In genomic region chr15:67228286-67228685, GRCh38 we compare ENCODE assay signal across 19 cellular contexts.
"Had no signal": no experiment of that assay in that cellular context is flagged by ENCODE, and none has a peak within 500 bp of the region (broad histone marks: within the 10 kb centered on the region; RNA-seq: fewer than 3 reads in every experiment).

No MANE protein-coding gene starts in this region.

- H3K36me3 ChIP-seq: colonic mucosa, thoracic aorta had no signal

- DNase-seq: activated gamma-delta T cell; activated T-cell treated with anti-CD3 and anti-CD28 coated beads, Interleukin-2, amount 50 U/mL, for 48 hours; central memory CD4-positive, alpha-beta T cell; colonic mucosa; hypothalamus; kidney glomerular epithelial cell; left ventricle myocardium superior; mesenchymal stem cell; natural killer cell; sigmoid colon; stimulated activated CD4-positive, alpha-beta T cell treated with anti-CD3 and anti-CD28 coated beads, Interleukin-1b, Interleukin-23, amount 100 ng/mL, for 48 hours had no signal

- H3K4me1 ChIP-seq: colonic mucosa, parathyroid adenoma, sigmoid colon had no signal

- H3K9me3 ChIP-seq: colonic mucosa, neutrophil, sigmoid colon, thoracic aorta had no signal

- H3K9ac ChIP-seq: parathyroid adenoma had no signal

- H3K27ac Mint-ChIP-seq: activated naive CD8-positive, alpha-beta T cell; brain; natural killer cell; stimulated activated effector memory CD8-positive, alpha-beta T cell treated with anti-CD3 and anti-CD28 coated beads, Interleukin-12 subunit alpha, Interleukin-12 subunit beta, amount 100 ng/mL, for 72 hours had no signal

- ATAC-seq: activated CD4-positive, CD25-positive, alpha-beta regulatory T cell treated with anti-CD3 and anti-CD28 coated beads, Interleukin-2, amount 50 U/mL, for 24 hours; esophagus mucosa; left ventricle myocardium superior; natural killer cell; stimulated activated effector memory CD8-positive, alpha-beta T cell treated with anti-CD3 and anti-CD28 coated beads, Interleukin-12 subunit alpha, Interleukin-12 subunit beta, amount 100 ng/mL, for 72 hours had no signal

- H3K9me3 Mint-ChIP-seq: brain; natural killer cell; stimulated activated effector memory CD8-positive, alpha-beta T cell treated with anti-CD3 and anti-CD28 coated beads, Interleukin-12 subunit alpha, Interleukin-12 subunit beta, amount 100 ng/mL, for 72 hours had no signal

- H3K27me3 Mint-ChIP-seq: activated naive CD8-positive, alpha-beta T cell; brain had no signal

- H3K27me3 ChIP-seq: colonic mucosa, neutrophil, sigmoid colon had no signal

- H3K4me3 ChIP-seq: colonic mucosa, sigmoid colon, thoracic aorta had no signal

- H3K4me3 Mint-ChIP-seq: activated naive CD8-positive, alpha-beta T cell; brain; natural killer cell; stimulated activated effector memory CD8-positive, alpha-beta T cell treated with anti-CD3 and anti-CD28 coated beads, Interleukin-12 subunit alpha, Interleukin-12 subunit beta, amount 100 ng/mL, for 72 hours had no signal

- H3K4me1 Mint-ChIP-seq: brain had no signal

- H2AFZ ChIP-seq: parathyroid adenoma had no signal
